In genomic region chr1:206835186-206835585, GRCh38 we compare ENCODE assay signal across 20 cellular contexts. TPM values are rescaled to one million over a fixed set of nuclear protein-coding genes. Genes with fewer than 3 reads are reported as not detected.
"Had no signal": no experiment of that assay in that cellular context is flagged by ENCODE, and none has a peak within 500 bp of the region (broad histone marks: within the 10 kb centered on the region; RNA-seq: fewer than 3 reads in every experiment).

No MANE protein-coding gene starts in this region.

- ATAC-seq: stimulated activated naive CD8-positive, alpha-beta T cell treated with anti-CD3 and anti-CD28 coated beads, Interleukin-15, Interleukin-2, amounts not matched to agents 100 U/mL and 50 U/mL, for 24 hours had no signal

- DNase-seq: activated CD4-positive, alpha-beta T cell treated with anti-CD3 and anti-CD28 coated beads for 1 hour; activated CD4-positive, alpha-beta T cell treated with anti-CD3 and anti-CD28 coated beads, Interleukin-2, amount 50 U/mL, for 4 hours; activated naive CD4-positive, alpha-beta T cell; activated T-cell treated with anti-CD3 and anti-CD28 coated beads for 4 hours; anterior cingulate cortex; effector memory CD4-positive, alpha-beta T cell; foreskin melanocyte; head of caudate nucleus; nephron progenitor cell; occipital lobe; stimulated activated CD4-positive, alpha-beta T cell treated with anti-CD3 and anti-CD28 coated beads, Interleukin-4, amount 100 ng/mL, for 4 hours; stimulated activated CD8-positive, alpha-beta memory T cell treated with anti-CD3 and anti-CD28 coated beads, Interleukin-4, amount 100 ng/mL, for 48 hours; stimulated activated naive CD8-positive, alpha-beta T cell treated with anti-CD3 and anti-CD28 coated beads, Interleukin-15, Interleukin-2, amounts not matched to agents 100 U/mL and 50 U/mL, for 24 hours; T-helper 9 cell; upper lobe of right lung had no signal

- H3K4me3 ChIP-seq: smooth muscle cell, upper lobe of right lung had no signal

- H3K27ac ChIP-seq: upper lobe of right lung had no signal

- H3K9me3 ChIP-seq: upper lobe of right lung had no signal

- H3K27me3 ChIP-seq: upper lobe of right lung had no signal

- H3K36me3 ChIP-seq: upper lobe of right lung had no signal

RNA-seq across cellular contexts. Expression of gene IL20, which starts 30.2 kb away (rescaled TPM):
- total RNA-seq: fibroblast of lung, lower leg skin, progenitor cell of endocrine pancreas, right cardiac atrium, smooth muscle cell, upper lobe of right lung had no signal
- polyA plus RNA-seq: fibroblast of lung, right cardiac atrium, smooth muscle cell had no signal
